8 cellular contexts compared by ENCODE assay signal in the genomic region with DNA sequence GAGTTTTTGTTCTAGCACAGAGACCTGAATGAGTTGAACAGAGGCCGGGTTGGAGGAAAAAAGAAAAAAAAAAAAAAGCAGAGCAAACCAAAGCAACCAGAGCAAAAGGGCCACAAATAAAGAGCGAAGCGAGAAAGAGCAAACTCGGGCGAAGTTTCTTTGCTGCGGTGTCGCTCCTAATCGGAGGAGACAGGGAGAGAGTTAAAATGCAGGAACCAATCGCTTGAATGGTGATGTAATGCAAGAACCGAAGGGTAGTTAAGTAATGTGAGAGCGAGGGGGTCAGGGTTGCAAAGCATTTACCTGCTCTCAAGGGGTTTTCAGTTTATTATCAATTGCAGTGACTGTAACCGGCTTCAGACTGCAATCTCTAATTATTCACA.
DNase-seq lines count a peak whose midpoint lies in the region; ATAC-seq lines count a peak whose summit lies in the region.

No MANE protein-coding gene starts in this region.

- ATAC-seq in GM19455 (IDR thresholded peaks at IDR 0.05; ENCODE audit: unreplicated experiment) (no peak), GM19035 (IDR thresholded peaks at IDR 0.05; ENCODE audit: unreplicated experiment) (no peak), HG03175 (IDR thresholded peaks at IDR 0.05; ENCODE audit: unreplicated experiment) (no peak), GM21528 (IDR thresholded peaks at IDR 0.05; ENCODE audit: low FRiP score, unreplicated experiment) (no peak)

- peak overlapping the region; percentile 74 for H3K4me2 ChIP-seq in mesenchymal stem cell (ENCODE audit: low read length, poor library complexity, severe bottlenecking)

- H3K23ac ChIP-seq in mesenchymal stem cell (ENCODE audit: low read length in 2 of 2), result no peak overlapping the region

- H2BK15ac ChIP-seq in mesenchymal stem cell (ENCODE audit: low read depth, poor library complexity, severe bottlenecking), result no peak overlapping the region

- peak overlapping the region; percentile 50 for H2BK120ac ChIP-seq in mesenchymal stem cell (ENCODE audit: low read depth, low read length)

- DNase-seq in AG08396 (ENCODE audit: low spot score), result peak; percentile 16
- peak; percentile 26 for DNase-seq in NCI-H1436 (lab: John Stamatoyannopoulos, UW)
- DNase-seq in mesenchymal stem cell, result peak; percentile 85

- H3K4ac ChIP-seq in mesenchymal stem cell (ENCODE audit: low read depth in 1 of 2, low read length in 2 of 2), result no peak overlapping the region

- H3K9ac ChIP-seq in duodenal mucosa (ENCODE audit: low read depth in 1 of 2, low read length in 2 of 2), result peak overlapping the region; percentile 33 to 34
- peak overlapping the region; percentile 99 for H3K9ac ChIP-seq in mesenchymal stem cell (ENCODE audit: low read length)

- under 1% methylated on average over 11 of the region's 12 CpGs for WGBS in mesenchymal stem cell

- peaks cover 8% of the 10 kb centered on the region for H3K79me1 ChIP-seq in mesenchymal stem cell (replicated peaks; ENCODE audit: low read length, poor library complexity, severe bottlenecking)

- H2AFZ ChIP-seq in mesenchymal stem cell (ENCODE audit: low read depth, low read length), result no peak overlapping the region

- peak overlapping the region; percentile 92 for H2BK5ac ChIP-seq in mesenchymal stem cell (ENCODE audit: low read depth, low read length, poor library complexity, severe bottlenecking)

- no peak overlapping the region for H4K8ac ChIP-seq in mesenchymal stem cell (ENCODE audit: low read length)

- peak overlapping the region in 1 of 2 experiments; percentile 5 for H3K18ac ChIP-seq in mesenchymal stem cell (ENCODE audit: low read depth in 1 of 2, low read length in 2 of 2)

- peak overlapping the region; percentile 27 to 62 for H3K4me3 ChIP-seq in duodenal mucosa (ENCODE audit: low read depth in 1 of 2, low read length in 2 of 2)
- H3K4me3 ChIP-seq in mesenchymal stem cell (ENCODE audit: insufficient read depth in 1 of 2, low read depth in 1 of 2, low read length in 2 of 2), result peak overlapping the region in 1 of 2 experiments; percentile 81

- H3K14ac ChIP-seq in mesenchymal stem cell (ENCODE audit: low read length in 2 of 2), result no peak overlapping the region

- H3K27ac ChIP-seq in duodenal mucosa (ENCODE audit: low read depth, low read length), result no peak overlapping the region
- peak overlapping the region; percentile 99 for H3K27ac ChIP-seq in mesenchymal stem cell (ENCODE audit: low read length, poor library complexity, severe bottlenecking)

- H3K4me1 ChIP-seq in duodenal mucosa (ENCODE audit: control insufficient read depth in 1 of 2, insufficient read depth in 2 of 2, low read length in 2 of 2) (peaks cover 4 to 9% of the 10 kb centered on the region in 2 donors), mesenchymal stem cell (ENCODE audit: control insufficient read depth, insufficient read depth, low read depth, low read length) (peaks cover 22% of the 10 kb centered on the region)

- H3K27me3 ChIP-seq in duodenal mucosa (ENCODE audit: control insufficient read depth in 1 of 2, insufficient read depth in 2 of 2, low read length in 2 of 2) (peaks cover 0 to 13% of the 10 kb centered on the region in 2 donors), mesenchymal stem cell (ENCODE audit: control insufficient read depth in 1 of 2, insufficient read depth in 1 of 2, low read length in 2 of 2) (no peaks in the 10 kb centered on the region)

- H4K91ac ChIP-seq in mesenchymal stem cell (ENCODE audit: low read length), result no peak overlapping the region

- H3K36me3 ChIP-seq in duodenal mucosa (ENCODE audit: control insufficient read depth in 1 of 2, insufficient read depth in 2 of 2, low read length in 2 of 2) (no peaks in the 10 kb centered on the region), mesenchymal stem cell (ENCODE audit: control insufficient read depth in 1 of 2, insufficient read depth in 2 of 2, low read depth in 1 of 2, low read length in 2 of 2) (peaks cover 4 to 6% of the 10 kb centered on the region in 2 experiments)

- no peak overlapping the region for H2AK5ac ChIP-seq in mesenchymal stem cell (ENCODE audit: low read length, severe bottlenecking)

- H2BK12ac ChIP-seq in mesenchymal stem cell (ENCODE audit: low read length in 2 of 2), result no peak overlapping the region

- H3K9me3 ChIP-seq in duodenal mucosa (ENCODE audit: control insufficient read depth in 1 of 2, low read length in 2 of 2), result no peaks in the 10 kb centered on the region
- no peaks in the 10 kb centered on the region for H3K9me3 ChIP-seq in mesenchymal stem cell (ENCODE audit: control insufficient read depth, low read length)

Comparison
In these comparisons a context has a peak if more than half of its experiments do, and no peak if none do; other contexts are left out.
1. DNase-seq: peak in every context shown above with its lines; median percentile 85 in mesenchymal stem cell; 26 in NCI-H1436; 16 in AG08396.